Comparison of ENCODE assay signal across 36 cellular contexts in the genomic region with DNA sequence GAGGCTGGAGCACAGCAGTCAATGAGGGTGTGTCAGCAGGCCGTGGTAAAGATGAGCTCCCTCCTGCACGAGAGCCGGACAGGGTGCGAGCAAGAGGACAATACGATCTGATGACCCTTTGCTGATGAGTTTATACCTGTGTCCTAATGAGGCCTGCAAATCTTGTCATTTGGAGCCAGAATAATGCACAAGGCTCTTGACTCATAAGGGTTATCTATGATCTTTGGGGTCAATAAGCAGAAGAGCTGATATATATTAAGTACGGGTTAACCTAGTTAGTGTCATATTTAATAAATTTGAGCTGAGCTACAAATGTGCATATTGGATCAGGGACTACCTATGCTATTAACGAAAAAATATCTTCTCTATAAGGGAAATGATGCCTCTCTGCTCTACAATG. TPM values are rescaled to one million over a fixed set of nuclear protein-coding genes. Genes with fewer than 3 reads are reported as not detected.
"Had no signal": no experiment of that assay in that cellular context is flagged by ENCODE, and none has a peak within 500 bp of the region (broad histone marks: within the 10 kb centered on the region; RNA-seq: fewer than 3 reads in every experiment).

No MANE protein-coding gene starts in this region.

- H3K4me3 ChIP-seq: MG63 had no signal

- DNase-seq: Karpas-422, Kasumi-1, MG63, MM.1S, MV-4-11, NCI-H1048, NCI-H1092, NCI-H1092 treated with DMSO at 0.1 percent for 48 hours, NCI-H1105, NCI-H1105 treated with DMSO at 0.1 percent for 48 hours, NCI-H1417, NCI-H1417 treated with DMSO at 0.1 percent for 48 hours, NCI-H1436, NCI-H1436 treated with DMSO at 0.1 percent for 48 hours, NCI-H146, NCI-H1694, NCI-H1694 treated with DMSO at 0.1 percent for 48 hours, NCI-H187, NCI-H187 treated with DMSO at 0.1 percent for 48 hours, NCI-H1930, NCI-H2029, NCI-H2029 treated with DMSO at 0.1 percent for 48 hours, NCI-H2081 treated with DMSO at 0.1 percent for 48 hours, NCI-H2107, NCI-H2171, NCI-H2171 treated with DMSO at 0.1 percent for 48 hours, NCI-H2227 treated with DMSO at 0.1 percent for 48 hours, NCI-H226, NCI-H345, NCI-H446, NCI-H446 treated with DMSO at 0.1 percent for 48 hours, NCI-H510A, NCI-H510A treated with DMSO at 0.1 percent for 48 hours, NCI-H524 had no signal

- H3K9me3 ChIP-seq: MG63 had no signal

- H3K36me3 ChIP-seq: MG63 had no signal

RNA-seq across cellular contexts. Expression of a gene that starts 46.9 kb away (rescaled TPM):
- total RNA-seq: LHCN-M2, MCF 10A had no signal
